10 cellular contexts compared by ENCODE assay signal in the genomic region with DNA sequence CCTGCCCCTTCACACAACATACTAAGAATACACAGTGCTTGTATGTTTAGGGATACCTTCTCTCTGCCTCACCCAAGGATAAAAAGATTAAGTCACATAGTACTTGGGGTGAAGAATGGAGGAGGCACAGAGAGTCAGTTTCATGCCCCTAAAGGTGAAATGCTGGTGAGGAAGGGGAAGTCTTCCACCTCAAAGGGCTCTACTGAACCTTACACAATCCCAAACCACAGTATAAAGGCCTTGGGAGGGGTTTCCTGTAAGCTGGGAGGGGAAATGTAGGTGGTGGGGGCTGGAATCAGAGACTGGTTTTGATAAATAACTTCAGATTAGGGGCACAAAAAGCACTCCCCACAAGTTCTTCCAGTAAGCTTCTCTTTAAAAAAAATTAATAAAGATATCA.
A peak's percentile ranks its signal among the peaks of the same experiment; 100 is the strongest.
DNase-seq lines count a peak whose midpoint lies in the region; ATAC-seq and TF ChIP-seq lines count a peak whose summit lies in the region.
"Had no signal": no experiment of that assay in that cellular context is flagged by ENCODE, and none has a peak within 500 bp of the region (broad histone marks: within the 10 kb centered on the region; RNA-seq: fewer than 3 reads in every experiment).

No MANE protein-coding gene starts in this region.

- H3K36me3 Mint-ChIP-seq in activated naive CD8-positive, alpha-beta T cell treated with anti-CD3 and anti-CD28 coated beads, Interleukin-2, amount 50 U/mL, for 24 hours (ENCODE audit: low read depth): peaks cover 10% of the 10 kb centered on the region
- peaks cover 21% of the 10 kb centered on the region for H3K36me3 Mint-ChIP-seq in nephron progenitor cell (ENCODE audit: low read depth)

- peak overlapping the region; percentile 42 for H3K27ac Mint-ChIP-seq in activated naive CD8-positive, alpha-beta T cell treated with anti-CD3 and anti-CD28 coated beads, Interleukin-2, amount 50 U/mL, for 24 hours
- peak overlapping the region; percentile 47 for H3K27ac Mint-ChIP-seq in nephron progenitor cell

- no peaks in the 10 kb centered on the region for H3K9me3 Mint-ChIP-seq in activated naive CD8-positive, alpha-beta T cell treated with anti-CD3 and anti-CD28 coated beads, Interleukin-2, amount 50 U/mL, for 24 hours
- no peaks in the 10 kb centered on the region for H3K9me3 Mint-ChIP-seq in nephron progenitor cell
- H3K9me3 Mint-ChIP-seq: naive B cell had no signal

- peaks cover 81% of the 10 kb centered on the region for H3K4me1 Mint-ChIP-seq in activated naive CD8-positive, alpha-beta T cell treated with anti-CD3 and anti-CD28 coated beads, Interleukin-2, amount 50 U/mL, for 24 hours
- H3K4me1 Mint-ChIP-seq in nephron progenitor cell: peaks cover 59% of the 10 kb centered on the region

- no peak for TF ChIP-seq CTCF in nephron progenitor cell (IDR thresholded peaks at IDR 0.05)

- no peaks in the 10 kb centered on the region for H3K27me3 Mint-ChIP-seq in activated naive CD8-positive, alpha-beta T cell treated with anti-CD3 and anti-CD28 coated beads, Interleukin-2, amount 50 U/mL, for 24 hours
- H3K27me3 Mint-ChIP-seq in nephron progenitor cell (ENCODE audit: low read depth, poor library complexity): peaks cover 2% of the 10 kb centered on the region
- H3K27me3 Mint-ChIP-seq: naive B cell had no signal

- no peak for ATAC-seq in activated naive CD8-positive, alpha-beta T cell treated with anti-CD3 and anti-CD28 coated beads, Interleukin-2, amount 50 U/mL, for 24 hours
- ATAC-seq in GM21423 (IDR thresholded peaks at IDR 0.05; ENCODE audit: unreplicated experiment) (no peak), HG03139 (IDR thresholded peaks at IDR 0.05; ENCODE audit: unreplicated experiment) (no peak), HG03571 (IDR thresholded peaks at IDR 0.05; ENCODE audit: unreplicated experiment) (no peak)

- DNase-seq in CD1c-positive myeloid dendritic cell (ENCODE audit: extremely low spot score) (peak; percentile 53), Kasumi-1 (lab: John Stamatoyannopoulos, UW) (peak; percentile 41 to 48), nephron progenitor cell (no peak), NCI-H187 (lab: John Stamatoyannopoulos, UW) (no peak)
- no peak for DNase-seq in activated naive CD8-positive, alpha-beta T cell treated with anti-CD3 and anti-CD28 coated beads, Interleukin-2, amount 50 U/mL, for 24 hours
- DNase-seq: naive B cell, trophoblast cell had no signal

- H3K4me3 Mint-ChIP-seq in activated naive CD8-positive, alpha-beta T cell treated with anti-CD3 and anti-CD28 coated beads, Interleukin-2, amount 50 U/mL, for 24 hours: peak overlapping the region; percentile 53
- H3K4me3 Mint-ChIP-seq in nephron progenitor cell: no peak overlapping the region

Comparison
In these comparisons a context has a peak if more than half of its experiments do, and no peak if none do; other contexts are left out.
1. DNase-seq: peak in CD1c-positive myeloid dendritic cell (single experiment) and Kasumi-1 (2 of 2); none in activated naive CD8-positive, alpha-beta T cell treated with anti-CD3 and anti-CD28 coated beads, Interleukin-2, amount 50 U/mL, for 24 hours (single experiment), nephron progenitor cell (single experiment) and NCI-H187 (0 of 2).